In the genomic region with DNA sequence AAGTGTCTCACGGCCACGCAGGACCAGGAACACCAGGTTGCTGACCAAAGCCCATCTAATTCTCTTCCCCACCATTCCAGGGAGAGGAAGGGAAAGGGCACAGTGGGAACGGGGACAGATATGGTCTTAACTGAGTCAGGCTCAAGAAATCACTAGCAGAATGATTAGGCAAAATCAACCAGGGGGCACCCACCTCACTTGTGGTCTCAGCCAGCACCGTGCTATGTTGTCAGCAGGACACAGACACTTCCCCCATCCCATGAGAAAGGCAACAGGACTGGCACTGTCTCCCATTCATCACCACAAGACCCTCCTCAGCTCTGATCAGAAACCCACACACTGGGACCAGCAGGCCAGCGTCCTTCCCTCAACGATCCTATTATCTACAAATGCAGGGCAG, we compare ENCODE assay signal across 12 cellular contexts. TPM values are rescaled to one million over a fixed set of nuclear protein-coding genes. Genes with fewer than 3 reads are reported as not detected.
DNase-seq lines count a peak whose midpoint lies in the region; ATAC-seq, FAIRE-seq and TF ChIP-seq lines count a peak whose summit lies in the region.
"Had no signal": no experiment of that assay in that cellular context is flagged by ENCODE, and none has a peak within 500 bp of the region (broad histone marks: within the 10 kb centered on the region; RNA-seq: fewer than 3 reads in every experiment).

No MANE protein-coding gene starts in this region.

- H3K27me3 ChIP-seq in CD8-positive, alpha-beta memory T cell (ENCODE audit: insufficient read depth, low read length, poor library complexity, severe bottlenecking) = no peaks in the 10 kb centered on the region
- H3K27me3 ChIP-seq in Loucy (ENCODE audit: insufficient read depth, low read length, poor library complexity, severe bottlenecking) (no peaks in the 10 kb centered on the region), H1 (replicated peaks in 1 of 4; ENCODE audit: control insufficient read depth in 3 of 4, extremely low read depth in 1 of 4, insufficient read depth in 3 of 4, low read length in 3 of 4) (no peaks in the 10 kb centered on the region), neural progenitor cell (no peaks in the 10 kb centered on the region), brain microvascular endothelial cell (replicated peaks) (no peaks in the 10 kb centered on the region)

- H3K4me1 Mint-ChIP-seq in CD8-positive, alpha-beta memory T cell = peaks cover 47 to 67% (median 56%) of the 10 kb centered on the region in 3 donors
- peaks cover 34% of the 10 kb centered on the region for H3K4me1 Mint-ChIP-seq in neural progenitor cell

- ATAC-seq in HG02763 (IDR thresholded peaks at IDR 0.05; ENCODE audit: unreplicated experiment) = no peak

- no peaks in the 10 kb centered on the region for H3K36me3 ChIP-seq in CD8-positive, alpha-beta memory T cell (ENCODE audit: insufficient read depth, low read length)
- H3K36me3 ChIP-seq in Loucy (ENCODE audit: insufficient read depth, low read length) = no peaks in the 10 kb centered on the region
- H3K36me3 ChIP-seq in H1 (ENCODE audit: control insufficient read depth in 2 of 4, insufficient read depth in 4 of 4, low read length in 3 of 4) = no peaks in the 10 kb centered on the region
- no peaks in the 10 kb centered on the region for H3K36me3 ChIP-seq in neural progenitor cell
- no peaks in the 10 kb centered on the region for H3K36me3 ChIP-seq in brain microvascular endothelial cell (replicated peaks)

- no peak overlapping the region; the same call in 1 of the 2 replicates for H2BK5ac ChIP-seq in H1 (ENCODE audit: low read depth, low read length)

- H3K79me1 ChIP-seq in H1 (ENCODE audit: low read depth, low read length) = peaks cover 40% of the 10 kb centered on the region

- CTCF ChIA-PET in CD8-positive, alpha-beta memory T cell (lab: Charles Lee) = no interaction called here
- CTCF ChIA-PET in H1 (lab: Charles Lee; ENCODE audit: partially characterized antibody) = interaction anchor here (0.5 to 3.4 kb wide), 5 partner anchors 25 to 158 kb away, joined by 3 to 14 read pairs (median 4); no protein-coding TSS in a partner anchor

- no peaks in the 10 kb centered on the region for H3K9me3 Mint-ChIP-seq in CD8-positive, alpha-beta memory T cell
- H3K9me3 Mint-ChIP-seq in neural progenitor cell = no peaks in the 10 kb centered on the region

- H3F3A ChIP-seq in Loucy (ENCODE audit: low read depth) (0 out of 2 replicates have a peak, but pooled peaks cover 2% of the 10 kb centered on the region), neural progenitor cell (ENCODE audit: low read depth) (peaks cover 16% of the 10 kb centered on the region)

- in situ Hi-C loops in brain microvascular endothelial cell (cut with HindIII; ENCODE audit: low pct_ligation_motif_present, low sequenced_read_pairs) = no loop called here

- no peaks in the 10 kb centered on the region for H3K27me3 Mint-ChIP-seq in CD8-positive, alpha-beta memory T cell
- H3K27me3 Mint-ChIP-seq in neural progenitor cell (ENCODE audit: insufficient read depth, low read depth) = no peaks in the 10 kb centered on the region

- no peak overlapping the region for H3K27ac ChIP-seq in CD8-positive, alpha-beta memory T cell (ENCODE audit: low read depth, low read length)
- H3K27ac ChIP-seq in H1 (ENCODE audit: low read depth, low read length) (no peak overlapping the region), neural progenitor cell (no peak overlapping the region), brain microvascular endothelial cell (no peak overlapping the region)
- H3K27ac ChIP-seq: VCaP had no signal

- H4K91ac ChIP-seq in H1 (replicated peaks; ENCODE audit: insufficient read length, low read length) = no peak overlapping the region

- TF ChIP-seq EP300 in H1 (IDR thresholded peaks at IDR 0.05; ENCODE audit: borderline replicate concordance in 1 of 2, low read depth in 2 of 2, low read length in 2 of 2) = no peak

- H3K9me2 ChIP-seq in Loucy (replicated peaks; ENCODE audit: low read depth, low read length) = no peaks in the 10 kb centered on the region

- WGBS in H1 (ENCODE audit: extremely low coverage in 1 of 2, insufficient coverage in 1 of 2, insufficient read length in 1 of 2, insufficient replicate concordance in 2 of 2, low coverage in 1 of 2, low lambda C conversion rate in 2 of 2, missing lambda C conversion rate in 1 of 2), 2 experiments = 82% methylated on average over 6 of the region's 6 CpGs; no CpG with 5 or more reads in 1 of the 2 experiments

- peaks cover 0 to 5% (median 0%) of the 10 kb centered on the region in 3 donors for H3K36me3 Mint-ChIP-seq in CD8-positive, alpha-beta memory T cell
- no peaks in the 10 kb centered on the region for H3K36me3 Mint-ChIP-seq in neural progenitor cell

- H3K4me3 ChIP-seq in CD8-positive, alpha-beta memory T cell (ENCODE audit: low read length) = no peak overlapping the region
- H3K4me3 ChIP-seq in Loucy (ENCODE audit: low read length, poor library complexity, severe bottlenecking) = peak overlapping the region; percentile 92
- no peak overlapping the region for H3K4me3 ChIP-seq in H1 (ENCODE audit: extremely low read depth in 1 of 4, insufficient read depth in 2 of 4, low read depth in 3 of 4, low read length in 4 of 4)
- no peak overlapping the region for H3K4me3 ChIP-seq in neural progenitor cell
- H3K4me3 ChIP-seq in brain microvascular endothelial cell (ENCODE audit: low read depth, low read length) = no peak overlapping the region

- FAIRE-seq in H1 (lab: Jason Lieb, UNC) = no peak
- FAIRE-seq: D721Med had no signal

- peaks cover 35% of the 10 kb centered on the region for H3K4me1 ChIP-seq in CD8-positive, alpha-beta memory T cell (ENCODE audit: insufficient read depth, low read length)
- peaks cover 51% of the 10 kb centered on the region for H3K4me1 ChIP-seq in Loucy (ENCODE audit: insufficient read depth, low read length, poor library complexity, severe bottlenecking)
- H3K4me1 ChIP-seq in H1 (replicated peaks in 1 of 4; ENCODE audit: control insufficient read depth in 3 of 4, insufficient read depth in 4 of 4, low read length in 3 of 4) = peaks cover 4 to 25% (median 9%) of the 10 kb centered on the region in 4 experiments; a peak in 6 of 7 replicates
- peaks cover 18% of the 10 kb centered on the region for H3K4me1 ChIP-seq in neural progenitor cell

- peaks cover 69% of the 10 kb centered on the region for H3K79me2 ChIP-seq in Loucy (ENCODE audit: insufficient read depth, low read length)
- peaks cover 26 to 66% of the 10 kb centered on the region in 2 experiments for H3K79me2 ChIP-seq in H1 (ENCODE audit: control insufficient read depth in 1 of 2, insufficient read depth in 2 of 2, low read length in 2 of 2)
- H3K79me2 ChIP-seq in neural progenitor cell (ENCODE audit: low read depth) = peaks cover 78% of the 10 kb centered on the region

- H2BK12ac ChIP-seq in H1 (ENCODE audit: low read depth, low read length) = peak overlapping the region; percentile 71; the same call in 1 of the 2 replicates

- H3K4ac ChIP-seq in H1 (replicated peaks; ENCODE audit: insufficient read length, low read depth, low read length) = no peak overlapping the region

- H3K27ac Mint-ChIP-seq in CD8-positive, alpha-beta memory T cell = peak overlapping the region in 7 of 8 donors; percentile 36 to 79 (median 55)
- no peak overlapping the region for H3K27ac Mint-ChIP-seq in neural progenitor cell

- H3K56ac ChIP-seq in H1 (replicated peaks; ENCODE audit: insufficient read length, low read depth, low read length) = no peak overlapping the region

- H3K23me2 ChIP-seq in H1 (ENCODE audit: low read depth, low read length) = peaks cover 15% of the 10 kb centered on the region

- H2BK120ac ChIP-seq in H1 (replicated peaks; ENCODE audit: low read depth, low read length) = no peak overlapping the region

- no peak overlapping the region for H2BK15ac ChIP-seq in H1 (ENCODE audit: low read length)

- H4K20me1 ChIP-seq in Loucy (ENCODE audit: insufficient read depth, low read length, poor library complexity, severe bottlenecking) (peaks cover 58% of the 10 kb centered on the region), H1 (replicated peaks in 1 of 2; ENCODE audit: control insufficient read depth in 1 of 2, insufficient read depth in 2 of 2, low read length in 2 of 2) (peaks cover 22 to 37% of the 10 kb centered on the region in 2 experiments), neural progenitor cell (ENCODE audit: low read depth) (peaks cover 45% of the 10 kb centered on the region)

- peak overlapping the region; percentile 89 for H3K9ac ChIP-seq in Loucy (ENCODE audit: low read depth, low read length, poor library complexity, severe bottlenecking)
- H3K9ac ChIP-seq in H1 (replicated peaks in 1 of 4; ENCODE audit: extremely low read depth in 1 of 4, low read depth in 3 of 4, low read length in 3 of 4) = no peak overlapping the region
- no peak overlapping the region for H3K9ac ChIP-seq in neural progenitor cell

- H3K23ac ChIP-seq in H1 (ENCODE audit: insufficient read length) = no peak overlapping the region

- TF ChIP-seq POLR2A in H1 (IDR thresholded peaks at IDR 0.05; ENCODE audit: control extremely low read depth in 1 of 2, low read depth in 2 of 2, low read length in 2 of 2) = no peak

- peak overlapping the region; percentile 86; the same call in 1 of the 2 replicates for H2AK5ac ChIP-seq in H1 (ENCODE audit: low read depth, low read length)

- H2AFZ ChIP-seq in Loucy (ENCODE audit: low read length) = no peak overlapping the region
- no peak overlapping the region for H2AFZ ChIP-seq in H1 (ENCODE audit: low read length)
- no peak overlapping the region for H2AFZ ChIP-seq in neural progenitor cell (replicated peaks)

- POLR2A ChIA-PET in CD8-positive, alpha-beta memory T cell (lab: Charles Lee) = no interaction called here
- POLR2A ChIA-PET in H1 (lab: Charles Lee; ENCODE audit: partially characterized antibody) = no interaction called here

- H3K4me3 Mint-ChIP-seq in CD8-positive, alpha-beta memory T cell = peak overlapping the region in 6 of 7 donors; percentile 17 to 96 (median 92)
- H3K4me3 Mint-ChIP-seq in neural progenitor cell = peak overlapping the region; percentile 44

- H4K8ac ChIP-seq in H1 (ENCODE audit: extremely low read depth, insufficient read depth, low read length) = no peak overlapping the region

- H2BK20ac ChIP-seq in H1 (ENCODE audit: low read length) = no peak overlapping the region

- no peak overlapping the region for H4K5ac ChIP-seq in H1 (ENCODE audit: insufficient read length, low read depth, low read length)

- no peaks in the 10 kb centered on the region for H3K9me3 ChIP-seq in CD8-positive, alpha-beta memory T cell (ENCODE audit: low read length)
- H3K9me3 ChIP-seq in Loucy (ENCODE audit: insufficient read depth, low read depth, low read length) = no peaks in the 10 kb centered on the region
- H3K9me3 ChIP-seq in H1 (ENCODE audit: insufficient read depth in 2 of 2, low read depth in 1 of 2, low read length in 1 of 2) = no peaks in the 10 kb centered on the region
- H3K9me3 ChIP-seq in neural progenitor cell (ENCODE audit: low read depth) = no peaks in the 10 kb centered on the region

- no peak for TF ChIP-seq RAD21 in H1 (IDR thresholded peaks at IDR 0.05 in 1 of 2, conservative IDR thresholded peaks at IDR 0.05 in 1 of 2; ENCODE audit: low read depth in 2 of 2, low read length in 2 of 2)

- no peak overlapping the region for H3K18ac ChIP-seq in H1 (ENCODE audit: extremely low read depth, low read length)

- H3K14ac ChIP-seq in H1 (ENCODE audit: insufficient read length) = no peak overlapping the region

- peak overlapping the region; percentile 99 for H3K4me2 ChIP-seq in Loucy (ENCODE audit: low read depth, low read length, poor library complexity, severe bottlenecking)
- H3K4me2 ChIP-seq in H1 (ENCODE audit: insufficient read depth in 1 of 2, low read depth in 2 of 2, low read length in 2 of 2) = no peak overlapping the region; a peak in 1 of 4 replicates
- peak overlapping the region; percentile 22 for H3K4me2 ChIP-seq in neural progenitor cell

- DNase-seq in CD8-positive, alpha-beta memory T cell = no peak
- DNase-seq in H1 (ENCODE audit: low read depth in 1 of 2, low spot score in 2 of 2) (no peak), neural progenitor cell (ENCODE audit: low spot score) (no peak), brain microvascular endothelial cell (no peak), NCI-H1105 treated with DMSO at 0.1 percent for 48 hours (lab: John Stamatoyannopoulos, UW) (no peak)
- DNase-seq: caudate nucleus, NCI-H526, SHP77 treated with DMSO at 0.1 percent for 48 hours had no signal

- TF ChIP-seq CTCF in Loucy (conservative IDR thresholded peaks at IDR 0.05; ENCODE audit: low read length) (no peak), H1 (IDR thresholded peaks at IDR 0.05; ENCODE audit: control extremely low read depth in 1 of 3, insufficient read depth in 1 of 3, low read depth in 1 of 3, low read length in 3 of 3) (no peak), neural progenitor cell (IDR thresholded peaks at IDR 0.05) (no peak), brain microvascular endothelial cell (IDR thresholded peaks at IDR 0.05; ENCODE audit: low read depth, low read length, missing control alignments) (no peak)

RNA-seq across cellular contexts. Expression of a gene that starts 2.9 kb away (rescaled TPM):
- 10 to 100 TPM; 26.7 to 27.1 TPM for total RNA-seq in CD8-positive, alpha-beta memory T cell
- polyA plus RNA-seq in CD8-positive, alpha-beta memory T cell = 18.6 TPM
- total RNA-seq in H1 (2021; fragmentation: NEBNext Ultra II Directional; extraction: Animal tissue kit (Norgen Biotek cat#: 25700)) = 22.8 and 22.9 TPM in 2 replicates
- 6.6 and 9.7 TPM in 2 replicates for polyA plus RNA-seq in H1 (2011; rRNA removed)
- 6.7 TPM for polyA plus RNA-seq in H1 (2011; cell fraction: cytosol; rRNA removed)
- polyA plus RNA-seq in H1 (2011; cell fraction: nucleus; rRNA removed) = 9.6 TPM
- polyA plus RNA-seq in H1 (2012, experiment 1 of 2) = 11.7 to 13.9 TPM (median 12.5 TPM) in 4 replicates
- polyA plus RNA-seq in H1 (2012, experiment 2 of 2) = 4.3 TPM
- 12.0 TPM for polyA plus RNA-seq in H1 (2013, experiment 1 of 2)
- 12.8 TPM for polyA plus RNA-seq in H1 (2013, experiment 2 of 2)
- 12.8 and 13.2 TPM in 2 replicates for polyA minus RNA-seq in H1 (2011; rRNA and poly(A)+ RNA removed)
- 10.7 TPM for polyA minus RNA-seq in H1 (2011; cell fraction: cytosol; rRNA and poly(A)+ RNA removed)
- 14.0 TPM for polyA minus RNA-seq in H1 (2011; cell fraction: nucleus; rRNA and poly(A)+ RNA removed)
- total RNA-seq in neural progenitor cell (ENCODE audit: low replicate concordance) = 15.1 and 22.9 TPM in 2 replicates

Comparison
In these comparisons a context has a peak if more than half of its experiments do, and no peak if none do; other contexts are left out.
1. H3K4me2 ChIP-seq: peak in Loucy (single experiment) and neural progenitor cell (single experiment); none in H1 (0 of 2).